ENCODE assay signal across 8 cellular contexts in the genomic region with DNA sequence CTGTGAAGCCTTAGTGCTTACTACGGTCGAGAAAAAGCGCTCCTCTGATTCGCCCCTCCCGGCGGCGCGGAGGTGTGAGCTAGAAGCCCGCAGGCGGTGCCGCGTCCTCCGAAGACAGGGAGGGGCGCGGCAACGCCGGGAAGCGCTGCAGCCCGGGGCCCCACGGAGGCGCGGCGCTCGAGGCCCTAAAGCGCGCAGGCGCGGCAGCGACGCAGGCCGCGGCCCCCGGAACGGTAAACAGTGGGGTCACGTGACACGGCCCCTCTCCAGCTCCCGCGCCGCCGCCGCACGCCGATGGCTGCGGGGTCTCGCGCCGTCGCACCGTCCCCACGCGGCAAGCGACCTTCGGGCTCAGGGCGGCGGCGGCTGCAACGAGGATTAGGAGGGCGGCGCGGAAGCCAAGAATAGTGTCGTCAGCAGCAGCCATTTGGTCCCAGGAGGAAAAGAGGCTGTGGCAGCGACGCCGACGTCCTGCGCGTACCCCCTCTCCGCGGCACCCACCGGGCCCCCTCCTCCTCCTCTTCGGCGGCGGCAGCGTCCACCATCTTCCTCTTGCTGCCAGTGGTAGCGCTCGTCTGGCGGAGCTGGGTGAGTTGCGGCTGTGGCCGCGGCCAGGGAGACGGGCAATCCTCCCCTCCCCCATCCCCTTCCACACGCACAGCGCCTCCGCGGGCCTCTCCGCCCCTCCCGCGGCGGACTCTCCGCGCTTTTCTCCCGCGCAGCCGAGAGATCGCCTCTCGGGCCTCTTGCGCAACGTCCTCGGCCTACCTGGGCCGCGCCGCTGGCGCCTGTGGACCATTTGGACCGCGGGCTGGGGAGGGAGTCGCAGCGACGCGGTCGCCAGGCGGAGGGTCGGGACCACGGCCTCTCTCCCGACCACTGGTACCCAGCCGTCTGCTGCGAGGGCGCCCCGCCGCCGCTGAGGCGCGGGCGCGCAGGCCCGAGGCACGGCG. TPM values are rescaled to one million over a fixed set of nuclear protein-coding genes. Genes with fewer than 3 reads are reported as not detected.
A peak's percentile ranks its signal among the peaks of the same experiment; 100 is the strongest.
DNase-seq lines count a peak whose midpoint lies in the region; ATAC-seq, FAIRE-seq and TF ChIP-seq lines count a peak whose summit lies in the region.

A gene with protein sequence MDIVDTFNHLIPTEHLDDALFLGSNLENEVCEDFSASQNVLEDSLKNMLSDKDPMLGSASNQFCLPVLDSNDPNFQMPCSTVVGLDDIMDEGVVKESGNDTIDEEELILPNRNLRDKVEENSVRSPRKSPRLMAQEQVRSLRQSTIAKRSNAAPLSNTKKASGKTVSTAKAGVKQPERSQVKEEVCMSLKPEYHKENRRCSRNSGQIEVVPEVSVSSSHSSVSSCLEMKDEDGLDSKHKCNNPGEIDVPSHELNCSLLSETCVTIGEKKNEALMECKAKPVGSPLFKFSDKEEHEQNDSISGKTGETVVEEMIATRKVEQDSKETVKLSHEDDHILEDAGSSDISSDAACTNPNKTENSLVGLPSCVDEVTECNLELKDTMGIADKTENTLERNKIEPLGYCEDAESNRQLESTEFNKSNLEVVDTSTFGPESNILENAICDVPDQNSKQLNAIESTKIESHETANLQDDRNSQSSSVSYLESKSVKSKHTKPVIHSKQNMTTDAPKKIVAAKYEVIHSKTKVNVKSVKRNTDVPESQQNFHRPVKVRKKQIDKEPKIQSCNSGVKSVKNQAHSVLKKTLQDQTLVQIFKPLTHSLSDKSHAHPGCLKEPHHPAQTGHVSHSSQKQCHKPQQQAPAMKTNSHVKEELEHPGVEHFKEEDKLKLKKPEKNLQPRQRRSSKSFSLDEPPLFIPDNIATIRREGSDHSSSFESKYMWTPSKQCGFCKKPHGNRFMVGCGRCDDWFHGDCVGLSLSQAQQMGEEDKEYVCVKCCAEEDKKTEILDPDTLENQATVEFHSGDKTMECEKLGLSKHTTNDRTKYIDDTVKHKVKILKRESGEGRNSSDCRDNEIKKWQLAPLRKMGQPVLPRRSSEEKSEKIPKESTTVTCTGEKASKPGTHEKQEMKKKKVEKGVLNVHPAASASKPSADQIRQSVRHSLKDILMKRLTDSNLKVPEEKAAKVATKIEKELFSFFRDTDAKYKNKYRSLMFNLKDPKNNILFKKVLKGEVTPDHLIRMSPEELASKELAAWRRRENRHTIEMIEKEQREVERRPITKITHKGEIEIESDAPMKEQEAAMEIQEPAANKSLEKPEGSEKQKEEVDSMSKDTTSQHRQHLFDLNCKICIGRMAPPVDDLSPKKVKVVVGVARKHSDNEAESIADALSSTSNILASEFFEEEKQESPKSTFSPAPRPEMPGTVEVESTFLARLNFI (N-terminal part only) (plus strand): TSS at position 240 of the 953 bp plus-strand sequence. CDS start 10,750 bp downstream, outside the sequence.

- peak; percentile 69 to 95 for TF ChIP-seq POLR2A in H1 (IDR thresholded peaks at IDR 0.05; ENCODE audit: control extremely low read depth in 1 of 2, low read depth in 2 of 2, low read length in 2 of 2)

- 0 out of 3 replicates have a peak, but pooled peaks of 1 of the 2 experiments have one; percentile 20 for TF ChIP-seq EP300 in H1 (IDR thresholded peaks at IDR 0.05; ENCODE audit: borderline replicate concordance in 1 of 2, low read depth in 2 of 2, low read length in 2 of 2)

- WGBS in H1 (ENCODE audit: extremely low coverage in 1 of 2, insufficient coverage in 1 of 2, insufficient read length in 1 of 2, insufficient replicate concordance in 2 of 2, low coverage in 1 of 2, low lambda C conversion rate in 2 of 2, missing lambda C conversion rate in 1 of 2), 2 experiments: 1% methylated on average over 92 of the region's 127 CpGs; no CpG with 5 or more reads in 1 of the 2 experiments
- no CpG with 5 or more reads among the region's 127 CpGs for WGBS in mesendoderm (ENCODE audit: extremely low coverage, insufficient coverage, low lambda C conversion rate)

- H3K79me2 ChIP-seq in H1 (ENCODE audit: control insufficient read depth in 1 of 2, insufficient read depth in 2 of 2, low read length in 2 of 2) (peaks cover 27 to 47% of the 10 kb centered on the region in 2 experiments), mesendoderm (ENCODE audit: control insufficient read depth, insufficient read depth, low read length) (peaks cover 32% of the 10 kb centered on the region)

- H3K9me3 Mint-ChIP-seq in Calu3 (ENCODE audit: low read depth, unreplicated experiment): no peaks in the 10 kb centered on the region
- H3K9me3 Mint-ChIP-seq in activated CD8-positive, alpha-beta memory T cell treated with anti-CD3 and anti-CD28 coated beads, Interleukin-2, amount 10 ng/mL, durations not matched to agents 7 days and 5 days (ENCODE audit: low read depth): no peaks in the 10 kb centered on the region

- no peak within 1 kb of the TSS for H2BK120ac ChIP-seq in H1 (replicated peaks; ENCODE audit: low read depth, low read length)
- peak within 1 kb of the TSS; percentile 69 for H2BK120ac ChIP-seq in mesendoderm (ENCODE audit: low read depth, low read length)

- H3K27ac ChIP-seq in HUES48 (ENCODE audit: low read depth, low read length): peak within 1 kb of the TSS; percentile 94
- H3K27ac ChIP-seq in H1 (ENCODE audit: low read depth, low read length): peak within 1 kb of the TSS; percentile 96
- H3K27ac ChIP-seq in mesendoderm (ENCODE audit: low read depth, low read length): peak within 1 kb of the TSS; percentile 81

- H2BK12ac ChIP-seq in H1 (ENCODE audit: low read depth, low read length): peak within 1 kb of the TSS; percentile 40; the same call in 1 of the 2 replicates

- peak within 1 kb of the TSS; percentile 95 for H3K56ac ChIP-seq in H1 (replicated peaks; ENCODE audit: insufficient read length, low read depth, low read length)
- H3K56ac ChIP-seq in mesendoderm (ENCODE audit: low read length): peak within 1 kb of the TSS; percentile 96

- H2BK5ac ChIP-seq in H1 (ENCODE audit: low read depth, low read length) (peak within 1 kb of the TSS; percentile 93), mesendoderm (ENCODE audit: low read length) (peak within 1 kb of the TSS; percentile 67)

- DNase-seq in Calu3 (peak; percentile 91), NT2/D1 (ENCODE audit: low read depth, low spot score) (peak; percentile 68), H1 (ENCODE audit: low read depth in 1 of 2, low spot score in 2 of 2) (peak; percentile 60 to 87), mesendoderm (peak; percentile 94)
- peak; percentile 92 for DNase-seq in activated CD8-positive, alpha-beta memory T cell treated with anti-CD3 and anti-CD28 coated beads, Interleukin-2, amount 10 ng/mL, durations not matched to agents 7 days and 5 days
- peak; percentile 63 for DNase-seq in stimulated activated CD8-positive, alpha-beta memory T cell treated with anti-CD3 and anti-CD28 coated beads, Interleukin-15, amount 100 ng/mL, for 1 hour (ENCODE audit: low read depth)

- peak within 1 kb of the TSS; percentile 97 for H2AFZ ChIP-seq in H1 (ENCODE audit: low read length)

- H3K27me3 Mint-ChIP-seq in Calu3 (ENCODE audit: unreplicated experiment): no peaks in the 10 kb centered on the region
- H3K27me3 Mint-ChIP-seq in activated CD8-positive, alpha-beta memory T cell treated with anti-CD3 and anti-CD28 coated beads, Interleukin-2, amount 10 ng/mL, durations not matched to agents 7 days and 5 days: no peaks in the 10 kb centered on the region

- H3K18ac ChIP-seq in H1 (ENCODE audit: extremely low read depth, low read length) (peak within 1 kb of the TSS; percentile 81), mesendoderm (ENCODE audit: low read length) (peak within 1 kb of the TSS; percentile 96)

- no peak within 1 kb of the TSS for H3K14ac ChIP-seq in H1 (ENCODE audit: insufficient read length)

- H4K5ac ChIP-seq in H1 (ENCODE audit: insufficient read length, low read depth, low read length): peak within 1 kb of the TSS; percentile 98
- peak within 1 kb of the TSS; percentile 10 for H4K5ac ChIP-seq in mesendoderm (ENCODE audit: low read length)

- H3K4me2 ChIP-seq in H1 (ENCODE audit: insufficient read depth in 1 of 2, low read depth in 2 of 2, low read length in 2 of 2) (peak within 1 kb of the TSS; percentile 80 to 89), mesendoderm (ENCODE audit: low read length) (peak within 1 kb of the TSS; percentile 78)

- H3K23ac ChIP-seq in H1 (ENCODE audit: insufficient read length) (no peak within 1 kb of the TSS), mesendoderm (ENCODE audit: low read length) (peak within 1 kb of the TSS; percentile 3)

- peaks cover 31% of the 10 kb centered on the region for H3K4me1 Mint-ChIP-seq in Calu3 (ENCODE audit: low read depth, unreplicated experiment)
- H3K4me1 Mint-ChIP-seq in activated CD8-positive, alpha-beta memory T cell treated with anti-CD3 and anti-CD28 coated beads, Interleukin-2, amount 10 ng/mL, durations not matched to agents 7 days and 5 days: peaks cover 43% of the 10 kb centered on the region

- H3K36me3 ChIP-seq in HUES48 (ENCODE audit: control insufficient read depth, insufficient read depth, low read length): no peaks in the 10 kb centered on the region
- peaks cover 3% of the 10 kb centered on the region for H3K36me3 ChIP-seq in NT2/D1 (ENCODE audit: insufficient read depth, insufficient read length, low read length)
- H3K36me3 ChIP-seq in H1 (ENCODE audit: control insufficient read depth in 2 of 4, insufficient read depth in 4 of 4, low read length in 3 of 4): no peaks in the 10 kb centered on the region
- no peaks in the 10 kb centered on the region for H3K36me3 ChIP-seq in mesendoderm (ENCODE audit: control insufficient read depth, insufficient read depth, low read length)

- H3K27me3 ChIP-seq in HUES48 (ENCODE audit: control insufficient read depth, insufficient read depth, low read length) (peaks cover 28% of the 10 kb centered on the region), NT2/D1 (ENCODE audit: insufficient read depth, insufficient read length) (no peaks in the 10 kb centered on the region), H1 (replicated peaks in 1 of 4; ENCODE audit: control insufficient read depth in 3 of 4, extremely low read depth in 1 of 4, insufficient read depth in 3 of 4, low read length in 3 of 4) (peaks cover 0 to 12% (median 4%) of the 10 kb centered on the region in 4 experiments; a peak in 4 of 7 replicates), mesendoderm (ENCODE audit: insufficient read depth, low read length, poor library complexity) (no peaks in the 10 kb centered on the region)

- POLR2A ChIA-PET in H1 (lab: Charles Lee; ENCODE audit: partially characterized antibody): interaction anchor here (0.6 to 4.3 kb wide), 18 partner anchors 11 to 124 kb away, joined by 3 to 27 read pairs (median 4); no protein-coding TSS in a partner anchor

- H3K4me1 ChIP-seq in HUES48 (ENCODE audit: control insufficient read depth, insufficient read depth, low read length): peaks cover 35% of the 10 kb centered on the region
- H3K4me1 ChIP-seq in NT2/D1 (ENCODE audit: insufficient read depth, insufficient read length): no peaks in the 10 kb centered on the region
- H3K4me1 ChIP-seq in H1 (replicated peaks in 1 of 4; ENCODE audit: control insufficient read depth in 3 of 4, insufficient read depth in 4 of 4, low read length in 3 of 4): peaks cover 2 to 5% (median 4%) of the 10 kb centered on the region in 4 experiments; a peak in 4 of 7 replicates
- H3K4me1 ChIP-seq in mesendoderm (ENCODE audit: control insufficient read depth, low read depth, low read length): peaks cover 2% of the 10 kb centered on the region

- TF ChIP-seq CTCF in Calu3 (IDR thresholded peaks at IDR 0.05; ENCODE audit: unreplicated experiment): no peak
- TF ChIP-seq CTCF in H1 (IDR thresholded peaks at IDR 0.05; ENCODE audit: control extremely low read depth in 1 of 3, insufficient read depth in 1 of 3, low read depth in 1 of 3, low read length in 3 of 3): no peak

- FAIRE-seq in H1 (lab: Jason Lieb, UNC): no peak

- CTCF ChIA-PET in Calu3 (lab: Charles Lee) (interaction anchor here (0.6 to 1.3 kb wide), 6 partner anchors 24 to 316 kb away, joined by 3 to 6 read pairs (median 4); a partner anchor contains a TSS), H1 (lab: Charles Lee; ENCODE audit: partially characterized antibody) (interaction anchor here (0.9 to 2.3 kb wide), 6 partner anchors 22 to 283 kb away, joined by 3 to 14 read pairs (median 4); no protein-coding TSS in a partner anchor)
- CTCF ChIA-PET in activated CD8-positive, alpha-beta memory T cell treated with anti-CD3 and anti-CD28 coated beads, Interleukin-2, amount 10 ng/mL, durations not matched to agents 7 days and 5 days (lab: Charles Lee): interaction anchor here (0.9 to 2.3 kb wide), 6 partner anchors 14 to 129 kb away, joined by 3 to 21 read pairs (median 3); no protein-coding TSS in a partner anchor

- peak within 1 kb of the TSS; percentile 93 for H3K9ac ChIP-seq in HUES48 (ENCODE audit: low read depth, low read length)
- peak within 1 kb of the TSS; percentile 95 for H3K9ac ChIP-seq in NT2/D1 (ENCODE audit: insufficient read length, low read depth)
- H3K9ac ChIP-seq in H1 (replicated peaks in 1 of 4; ENCODE audit: extremely low read depth in 1 of 4, low read depth in 3 of 4, low read length in 3 of 4): peak within 1 kb of the TSS; percentile 93 to 98 (median 95)
- peak within 1 kb of the TSS; percentile 97 for H3K9ac ChIP-seq in mesendoderm (ENCODE audit: low read length)

- ATAC-seq in GM21390 (IDR thresholded peaks at IDR 0.05; ENCODE audit: unreplicated experiment): peak; percentile 90
- ATAC-seq in activated CD8-positive, alpha-beta memory T cell treated with anti-CD3 and anti-CD28 coated beads, Interleukin-2, amount 10 ng/mL, durations not matched to agents 7 days and 5 days: peak; percentile 95

- TF ChIP-seq RAD21 in H1 (IDR thresholded peaks at IDR 0.05 in 1 of 2, conservative IDR thresholded peaks at IDR 0.05 in 1 of 2; ENCODE audit: low read depth in 2 of 2, low read length in 2 of 2): no peak

- intact Hi-C loops in Calu3 (cut with micrococcal nuclease; ENCODE audit: unreplicated experiment): loop anchor here (2.0 kb wide), 1 partner anchor 37 kb away; no protein-coding TSS in a partner anchor

- peaks cover 32% of the 10 kb centered on the region for H3K36me3 Mint-ChIP-seq in Calu3 (ENCODE audit: insufficient read depth, unreplicated experiment)
- H3K36me3 Mint-ChIP-seq in activated CD8-positive, alpha-beta memory T cell treated with anti-CD3 and anti-CD28 coated beads, Interleukin-2, amount 10 ng/mL, durations not matched to agents 7 days and 5 days: peaks cover 5% of the 10 kb centered on the region

- H4K20me1 ChIP-seq in H1 (replicated peaks in 1 of 2; ENCODE audit: control insufficient read depth in 1 of 2, insufficient read depth in 2 of 2, low read length in 2 of 2): peaks cover 7 to 12% of the 10 kb centered on the region in 2 experiments

- H2AK5ac ChIP-seq in H1 (ENCODE audit: low read depth, low read length) (no peak within 1 kb of the TSS), mesendoderm (ENCODE audit: low read length) (no peak within 1 kb of the TSS)

- H3K4me3 ChIP-seq in HUES48 (ENCODE audit: low read depth, low read length) (peak within 1 kb of the TSS; percentile 98), NT2/D1 (ENCODE audit: insufficient read length, low read depth) (peak within 1 kb of the TSS; percentile 84), H1 (ENCODE audit: extremely low read depth in 1 of 4, insufficient read depth in 2 of 4, low read depth in 3 of 4, low read length in 4 of 4) (peak within 1 kb of the TSS; percentile 85 to 95 (median 92)), mesendoderm (ENCODE audit: low read length) (peak within 1 kb of the TSS; percentile 91)

- H3K79me1 ChIP-seq in H1 (ENCODE audit: low read depth, low read length) (no peaks in the 10 kb centered on the region), mesendoderm (ENCODE audit: low read length) (no peaks in the 10 kb centered on the region)

- H3K27ac Mint-ChIP-seq in Calu3 (ENCODE audit: unreplicated experiment): peak within 1 kb of the TSS; percentile 97
- peak within 1 kb of the TSS; percentile 94 for H3K27ac Mint-ChIP-seq in activated CD8-positive, alpha-beta memory T cell treated with anti-CD3 and anti-CD28 coated beads, Interleukin-2, amount 10 ng/mL, durations not matched to agents 7 days and 5 days

- H2BK20ac ChIP-seq in H1 (ENCODE audit: low read length): no peak within 1 kb of the TSS

- peak within 1 kb of the TSS; percentile 92 for H4K91ac ChIP-seq in H1 (replicated peaks; ENCODE audit: insufficient read length, low read length)

- H2BK15ac ChIP-seq in H1 (ENCODE audit: low read length) (no peak within 1 kb of the TSS), mesendoderm (replicated peaks; ENCODE audit: low read depth) (no peak within 1 kb of the TSS)

- H3K4ac ChIP-seq in H1 (replicated peaks; ENCODE audit: insufficient read length, low read depth, low read length) (peak within 1 kb of the TSS; percentile 35), mesendoderm (ENCODE audit: low read depth, low read length) (peak within 1 kb of the TSS; percentile 95)

- H3K9me3 ChIP-seq in HUES48 (ENCODE audit: control insufficient read depth, insufficient read depth, low read length) (no peaks in the 10 kb centered on the region), NT2/D1 (ENCODE audit: insufficient read depth, low read length) (no peaks in the 10 kb centered on the region), H1 (ENCODE audit: insufficient read depth in 2 of 2, low read depth in 1 of 2, low read length in 1 of 2) (no peaks in the 10 kb centered on the region)

- no TSS peak for BruUV-seq in Calu3 (replicated peaks; lab: Mats Ljungman, UMichigan)

- H3K4me3 Mint-ChIP-seq in Calu3 (ENCODE audit: low read depth, unreplicated experiment): peak within 1 kb of the TSS; percentile 98
- H3K4me3 Mint-ChIP-seq in activated CD8-positive, alpha-beta memory T cell treated with anti-CD3 and anti-CD28 coated beads, Interleukin-2, amount 10 ng/mL, durations not matched to agents 7 days and 5 days: peak within 1 kb of the TSS; percentile 93

- H4K8ac ChIP-seq in H1 (ENCODE audit: extremely low read depth, insufficient read depth, low read length) (peak within 1 kb of the TSS; percentile 99), mesendoderm (ENCODE audit: low read depth, low read length) (no peak within 1 kb of the TSS)

- H3K23me2 ChIP-seq in H1 (ENCODE audit: low read depth, low read length): peaks cover 3% of the 10 kb centered on the region; the same call in 1 of the 2 replicates

RNA-seq across cellular contexts. Expression of the gene that starts here (rescaled TPM):
- 45.6 and 46.6 TPM in 2 replicates for total RNA-seq in Calu3 (2022)
- 10 to 100 TPM; 48.1 to 48.2 TPM for total RNA-seq in activated CD8-positive, alpha-beta memory T cell treated with anti-CD3 and anti-CD28 coated beads, Interleukin-2, amount 10 ng/mL, durations not matched to agents 7 days and 5 days
- total RNA-seq in H1 (2021; fragmentation: NEBNext Ultra II Directional; extraction: Animal tissue kit (Norgen Biotek cat#: 25700)): 69.3 and 70.9 TPM in 2 replicates
- 6.5 and 10.1 TPM in 2 replicates for polyA plus RNA-seq in H1 (2011; rRNA removed)
- polyA plus RNA-seq in H1 (2011; cell fraction: cytosol; rRNA removed): 14.1 TPM
- polyA plus RNA-seq in H1 (2011; cell fraction: nucleus; rRNA removed): 19.3 TPM
- polyA plus RNA-seq in H1 (2012, experiment 1 of 2): 18.2 to 36.0 TPM (median 23.5 TPM) in 4 replicates
- polyA plus RNA-seq in H1 (2012, experiment 2 of 2): 0.94 TPM
- polyA plus RNA-seq in H1 (2013, experiment 1 of 2): 35.3 TPM
- 34.5 TPM for polyA plus RNA-seq in H1 (2013, experiment 2 of 2)
- polyA minus RNA-seq in H1 (2011; rRNA and poly(A)+ RNA removed): 35.0 and 43.7 TPM in 2 replicates
- polyA minus RNA-seq in H1 (2011; cell fraction: cytosol; rRNA and poly(A)+ RNA removed): 38.8 TPM
- polyA minus RNA-seq in H1 (2011; cell fraction: nucleus; rRNA and poly(A)+ RNA removed): 162 TPM
- polyA plus RNA-seq in mesendoderm (2013, experiment 1 of 2): 33.4 TPM
- 34.1 TPM for polyA plus RNA-seq in mesendoderm (2013, experiment 2 of 2)

Comparison
In these comparisons a context has a peak if more than half of its experiments do, and no peak if none do; other contexts are left out.
1. Peak in every context shown above with its lines: DNase-seq, ATAC-seq, H3K4me3 ChIP-seq and H3K27ac ChIP-seq.